ENCODE assay signal across 7 cellular contexts in the genomic region with DNA sequence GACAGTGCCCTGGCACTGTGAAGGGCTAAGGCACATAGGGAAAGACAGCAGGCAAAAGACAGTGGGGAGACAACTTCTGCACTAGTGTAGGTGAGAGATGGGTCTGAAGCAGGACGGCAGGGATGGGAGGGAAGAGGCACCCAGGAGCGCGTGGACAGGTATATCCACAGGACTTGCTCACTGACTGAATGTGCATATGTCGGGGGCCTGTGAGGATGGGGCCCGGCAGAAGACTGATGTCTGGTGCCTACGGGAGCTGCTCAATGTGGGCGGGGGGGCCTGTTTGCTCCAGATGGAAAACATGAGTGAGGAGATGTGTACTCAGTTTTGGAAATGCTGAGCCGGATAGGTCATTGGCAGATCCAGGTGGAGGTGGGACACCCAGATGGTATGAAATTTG. TPM values are rescaled to one million over a fixed set of nuclear protein-coding genes. Genes with fewer than 3 reads are reported as not detected.
"Had no signal": no experiment of that assay in that cellular context is flagged by ENCODE, and none has a peak within 500 bp of the region (broad histone marks: within the 10 kb centered on the region; RNA-seq: fewer than 3 reads in every experiment).

No MANE protein-coding gene starts in this region.

- H3K36me3 ChIP-seq: HAP-1 had no signal

- H3K4me3 ChIP-seq: GM23248, HAP-1 had no signal

- DNase-seq: GM23248, GOT3, H7, HFFc6, KBM-7 had no signal

- H3K4me1 ChIP-seq: HAP-1 had no signal

- H3K9ac ChIP-seq: GM23248 had no signal

- H3K27ac ChIP-seq: GM23248 had no signal

- H3K9me3 ChIP-seq: HAP-1 had no signal

- H2AFZ ChIP-seq: GM23248 had no signal

- FAIRE-seq: HepG2 had no signal

RNA-seq across cellular contexts. Expression of a gene that starts 47.3 kb away (rescaled TPM):
- polyA plus RNA-seq: GM23248 had no signal
